In the genomic region with DNA sequence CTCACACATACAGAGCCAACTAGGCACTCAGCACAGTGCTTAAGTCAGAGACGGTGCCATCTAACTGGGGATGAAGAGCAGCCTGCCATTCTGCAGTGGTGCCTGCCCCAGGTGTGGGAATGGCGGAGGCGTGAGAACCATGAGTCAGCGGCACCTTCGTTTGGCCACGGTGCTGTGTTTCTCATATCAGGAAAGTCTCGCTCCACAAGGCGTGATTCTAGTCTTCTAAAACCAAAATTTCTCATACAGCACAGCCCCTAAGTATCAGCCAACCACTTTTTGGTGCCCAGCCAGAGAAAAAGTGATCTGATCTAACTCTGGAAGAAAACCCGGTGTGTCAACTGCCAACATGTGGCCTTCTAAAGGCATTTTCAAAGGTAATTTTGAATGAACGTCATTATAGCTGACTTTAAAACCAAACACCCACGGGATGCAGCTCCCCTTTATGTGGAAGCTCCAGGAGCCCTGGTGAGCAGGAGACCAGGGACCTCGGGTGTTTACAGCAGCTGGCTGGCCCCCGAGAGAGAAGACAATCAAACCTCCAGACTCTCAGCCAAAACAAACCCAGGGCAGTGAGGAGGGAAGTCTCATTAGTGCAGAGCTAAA, we compare ENCODE assay signal across 9 cellular contexts. TPM values are rescaled to one million over a fixed set of nuclear protein-coding genes. Genes with fewer than 3 reads are reported as not detected.
DNase-seq lines count a peak whose midpoint lies in the region; ATAC-seq and TF ChIP-seq lines count a peak whose summit lies in the region.
"Had no signal": no experiment of that assay in that cellular context is flagged by ENCODE, and none has a peak within 500 bp of the region (broad histone marks: within the 10 kb centered on the region; RNA-seq: fewer than 3 reads in every experiment).

No MANE protein-coding gene starts in this region.

- TF ChIP-seq CTCF in mucosa of descending colon (IDR thresholded peaks at IDR 0.05) = no peak

- peak; percentile 37 for DNase-seq in NCI-H2029 treated with DMSO at 0.1 percent for 48 hours (lab: John Stamatoyannopoulos, UW)
- DNase-seq in NCI-H2029 (lab: John Stamatoyannopoulos, UW) = no peak
- peak; percentile 25 for DNase-seq in HPDE6-E6E7 (ENCODE audit: extremely low spot score)
- DNase-seq in stimulated activated CD4-positive, alpha-beta T cell treated with anti-CD3 and anti-CD28 coated beads, Interleukin-12 subunit alpha, Interleukin-12 subunit beta, amount 100 ng/mL, for 48 hours (ENCODE audit: low read depth in 2 of 3, low spot score in 1 of 3) = peak; percentile 35 to 57 (median 44)
- no peak for DNase-seq in NCI-H146 (lab: John Stamatoyannopoulos, UW)
- DNase-seq in SKM-1 treated with dmso at 0.1 percent for 144 hours (lab: John Stamatoyannopoulos, UW; ENCODE audit: unreplicated experiment) = no peak
- no peak for DNase-seq in mucosa of descending colon
- DNase-seq: IMR-90 had no signal

- H3K36me3 ChIP-seq in mucosa of descending colon (ENCODE audit: low read depth) = no peaks in the 10 kb centered on the region

- ATAC-seq in GM21529 (IDR thresholded peaks at IDR 0.05; ENCODE audit: unreplicated experiment) (peak; percentile 74), mucosa of descending colon (no peak)

- no peak overlapping the region for H3K4me3 ChIP-seq in mucosa of descending colon

- intact Hi-C loops in mucosa of descending colon (cut with DNase I, micrococcal nuclease) = no loop called here

- H3K9me3 ChIP-seq in mucosa of descending colon = no peaks in the 10 kb centered on the region

- H3K4me1 ChIP-seq in mucosa of descending colon (ENCODE audit: low read depth) = no peaks in the 10 kb centered on the region

RNA-seq across cellular contexts. Expression of a gene that starts 54.6 kb away (rescaled TPM):
- not detected for total RNA-seq in mucosa of descending colon

Comparison
In these comparisons a context has a peak if more than half of its experiments do, and no peak if none do; other contexts are left out.
1. DNase-seq: peak in NCI-H2029 treated with DMSO at 0.1 percent for 48 hours (single experiment), HPDE6-E6E7 (single experiment) and stimulated activated CD4-positive, alpha-beta T cell treated with anti-CD3 and anti-CD28 coated beads, Interleukin-12 subunit alpha, Interleukin-12 subunit beta, amount 100 ng/mL, for 48 hours (3 of 3); none in NCI-H2029 (single experiment), NCI-H146 (single experiment), SKM-1 treated with dmso at 0.1 percent for 144 hours (single experiment) and mucosa of descending colon (0 of 3).